ENCODE assay signal across 29 cellular contexts in the genomic region with DNA sequence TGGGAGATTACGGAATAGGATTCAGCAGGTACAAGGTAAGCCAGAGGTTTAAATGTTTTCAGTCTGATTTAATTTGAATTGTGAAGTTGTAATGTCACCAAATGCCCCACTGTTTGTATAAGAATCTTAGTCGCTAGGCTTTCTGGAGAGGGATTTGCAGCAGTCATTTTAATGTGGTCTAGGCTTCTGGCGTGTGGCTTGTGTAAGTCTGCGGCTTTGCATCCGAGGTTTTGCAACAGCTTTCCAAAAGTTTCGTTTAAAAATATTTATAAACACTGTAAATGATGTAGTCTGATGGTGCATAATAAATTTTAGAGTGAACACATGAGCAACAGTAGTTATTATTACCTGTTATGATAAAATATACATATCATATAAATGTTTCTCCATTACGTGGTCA. TPM values are rescaled to one million over a fixed set of nuclear protein-coding genes. Genes with fewer than 3 reads are reported as not detected.
"Had no signal": no experiment of that assay in that cellular context is flagged by ENCODE, and none has a peak within 500 bp of the region (broad histone marks: within the 10 kb centered on the region; RNA-seq: fewer than 3 reads in every experiment).

No MANE protein-coding gene starts in this region.

- H3K27ac Mint-ChIP-seq: activated naive CD8-positive, alpha-beta T cell; activated T-cell treated with anti-CD3 and anti-CD28 coated beads, Interleukin-2, amount 50 U/mL, for 72 hours; mesothelial cell of epicardium; naive B cell; T-helper 2 cell treated with Interferon-gamma antibody and Interleukin-4, amounts not matched to agents 5 μg/mL and 100 μg/mL, for 36 hours had no signal

- H3K4me3 Mint-ChIP-seq: activated naive CD8-positive, alpha-beta T cell; activated T-cell treated with anti-CD3 and anti-CD28 coated beads, Interleukin-2, amount 50 U/mL, for 72 hours; mesothelial cell of epicardium; nephron progenitor cell; T-helper 2 cell treated with Interferon-gamma antibody and Interleukin-4, amounts not matched to agents 5 μg/mL and 100 μg/mL, for 36 hours had no signal

- H3K9me3 Mint-ChIP-seq: activated T-cell treated with anti-CD3 and anti-CD28 coated beads, Interleukin-2, amount 50 U/mL, for 72 hours; T-helper 2 cell treated with Interferon-gamma antibody and Interleukin-4, amounts not matched to agents 5 μg/mL and 100 μg/mL, for 36 hours had no signal

- DNase-seq: activated CD4-positive, alpha-beta T cell treated with anti-CD3 and anti-CD28 coated beads for 4 hours; activated CD4-positive, alpha-beta T cell treated with anti-CD3 and anti-CD28 coated beads, Interleukin-2, amount 50 U/mL, for 4 hours; activated CD4-positive, CD25-positive, alpha-beta regulatory T cell; activated naive CD4-positive, alpha-beta T cell; activated T-cell treated with anti-CD3 and anti-CD28 coated beads for 4 hours; activated T-cell treated with anti-CD3 and anti-CD28 coated beads, Interleukin-2, amount 50 U/mL, for 72 hours; aorta; body of pancreas; colonic mucosa; effector CD8-positive, alpha-beta T cell; left cardiac atrium; mammary epithelial cell; naive B cell; nephron progenitor cell; pancreas; psoas muscle; stimulated activated CD4-positive, alpha-beta T cell treated with anti-CD3 and anti-CD28 coated beads, Interleukin-15, amount 100 ng/mL, for 24 hours; stimulated activated naive CD4-positive, alpha-beta T cell; tibial artery; upper lobe of right lung had no signal

- H3K4me1 Mint-ChIP-seq: mesothelial cell of epicardium, nephron progenitor cell had no signal

- H3K4me3 ChIP-seq: body of pancreas, colonic mucosa, gastroesophageal sphincter, hepatocyte, pancreas, psoas muscle, suprapubic skin, tibial artery, upper lobe of right lung had no signal

- H3K36me3 ChIP-seq: pancreas, upper lobe of right lung had no signal

- H2AFZ ChIP-seq: hepatocyte had no signal

- H3K79me2 ChIP-seq: hepatocyte had no signal

- H3K27me3 ChIP-seq: body of pancreas, colonic mucosa, gastroesophageal sphincter, hepatocyte, neutrophil, pancreas, suprapubic skin, tibial artery, upper lobe of right lung had no signal

- H3K4me1 ChIP-seq: colonic mucosa had no signal

- ATAC-seq: activated T-cell treated with anti-CD3 and anti-CD28 coated beads, Interleukin-2, amount 50 U/mL, for 72 hours; body of pancreas; gastroesophageal sphincter; left cardiac atrium; pancreas; psoas muscle; upper lobe of right lung had no signal

- H3K9me3 ChIP-seq: body of pancreas, colonic mucosa, gastroesophageal sphincter, neutrophil, pancreas, psoas muscle, suprapubic skin, tibial artery, upper lobe of right lung had no signal

- H3K27ac ChIP-seq: body of pancreas, colonic mucosa, epithelial cell of prostate, hepatocyte, neutrophil, pancreas, psoas muscle, suprapubic skin, upper lobe of right lung had no signal

- H3K4me2 ChIP-seq: hepatocyte had no signal

- H3K27me3 Mint-ChIP-seq: activated naive CD8-positive, alpha-beta T cell had no signal

RNA-seq across cellular contexts. Expression of a gene that starts 26.1 kb away (rescaled TPM):
- total RNA-seq: aorta, mesothelial cell of epicardium, psoas muscle had no signal
- polyA plus RNA-seq: keratinocyte, psoas muscle had no signal
